In the genomic region with DNA sequence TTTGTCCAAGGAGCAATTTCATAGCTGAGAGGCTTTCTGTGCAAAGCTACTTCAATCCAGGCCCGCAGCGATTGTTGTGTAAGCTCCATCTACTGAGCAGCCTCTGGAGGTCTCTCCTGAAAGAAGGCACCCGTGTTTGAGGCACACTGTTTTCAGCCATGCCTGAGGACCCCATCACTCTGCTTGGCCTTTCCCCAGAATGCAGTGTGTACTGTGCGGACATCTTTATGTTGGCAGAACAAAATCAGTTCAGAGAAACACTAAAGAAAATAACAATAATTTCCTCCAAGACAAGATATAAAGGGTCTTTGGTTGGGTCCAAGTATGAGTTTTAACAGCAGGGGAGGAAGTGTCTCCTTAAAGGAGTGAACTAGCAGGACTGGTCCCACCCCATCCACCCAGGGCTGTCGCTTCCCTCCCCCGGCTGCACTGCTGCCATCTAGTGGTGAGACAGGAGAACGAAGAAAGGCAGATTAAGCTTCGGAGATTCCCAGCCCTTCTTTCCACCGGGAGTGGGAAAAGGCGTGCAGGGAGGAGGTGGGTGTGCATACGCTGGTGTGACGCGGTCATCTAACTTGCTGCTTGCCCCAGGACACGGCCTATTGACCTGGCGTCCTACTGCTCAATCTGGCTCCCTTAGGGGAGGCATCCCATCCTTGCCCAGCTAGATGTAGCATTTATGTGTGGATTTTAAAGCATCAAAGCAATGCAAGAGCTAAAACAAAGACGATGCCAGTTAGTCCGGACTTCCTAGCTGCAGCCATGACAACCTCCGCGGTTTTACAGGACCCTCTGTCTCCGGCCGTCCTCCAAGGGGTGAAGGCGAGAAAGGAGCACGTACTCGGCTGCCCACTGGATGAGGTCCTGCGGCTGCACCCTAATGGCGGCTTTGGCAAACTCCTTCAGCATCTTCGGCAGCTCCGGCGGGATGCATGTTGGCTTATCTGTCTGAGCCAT, we compare ENCODE assay signal across 9 cellular contexts. TPM values are rescaled to one million over a fixed set of nuclear protein-coding genes. Genes with fewer than 3 reads are reported as not detected.
A peak's percentile ranks its signal among the peaks of the same experiment; 100 is the strongest.
DNase-seq lines count a peak whose midpoint lies in the region; ATAC-seq and TF ChIP-seq lines count a peak whose summit lies in the region.
"Not testable (repeated sequence)": the region's sequence is repeated elsewhere in the genome, so short reads cannot be mapped to it uniquely, and the experiment has no call there.
"Had no signal": no experiment of that assay in that cellular context is flagged by ENCODE, and none has a peak within 500 bp of the region (broad histone marks: within the 10 kb centered on the region; RNA-seq: fewer than 3 reads in every experiment).

No MANE protein-coding gene starts in this region.

- not testable (repeated sequence) for H3K9me3 ChIP-seq in BLaER1; GM23248 (ENCODE audit: low read depth); ascending aorta; gastroesophageal sphincter; mesodermal cell (ENCODE audit: control insufficient read depth, low read length)

- peak overlapping the region; percentile 95 for H2AFZ ChIP-seq in GM23248

- H3K79me2 ChIP-seq in GM23248 (ENCODE audit: insufficient read depth) = not testable (repeated sequence)

- not testable (repeated sequence) for H3K27ac ChIP-seq in BLaER1; GM23248; mesodermal cell (ENCODE audit: low read depth, low read length, severe bottlenecking)
- H3K27ac ChIP-seq in ascending aorta = peak overlapping the region; percentile 36 to 49
- peak overlapping the region in 1 of 4 donors; percentile 37 for H3K27ac ChIP-seq in gastroesophageal sphincter

- not testable (repeated sequence) for TF ChIP-seq EP300 in gastroesophageal sphincter (IDR thresholded peaks at IDR 0.05)

- not testable (repeated sequence) for H3K4me1 ChIP-seq in BLaER1; ascending aorta; gastroesophageal sphincter; mesodermal cell (ENCODE audit: control insufficient read depth, insufficient read depth, low read length, poor library complexity, severe bottlenecking)
- H3K4me1 ChIP-seq in GM23248 (ENCODE audit: insufficient read depth) = peaks cover 13% of the 10 kb centered on the region

- ATAC-seq in SK-N-SH treated with all-trans-retinoic acid at 6 μM for 48 hours (peak; percentile 98), gastroesophageal sphincter (peak; percentile 91)

- TF ChIP-seq CTCF in ascending aorta (IDR thresholded peaks at IDR 0.05) (peak; percentile 65 to 75 (median 68)), gastroesophageal sphincter (IDR thresholded peaks at IDR 0.05) (peak; percentile 49 to 80 (median 70))

- H3K27me3 ChIP-seq in BLaER1, ascending aorta, gastroesophageal sphincter: not testable (repeated sequence)
- H3K27me3 ChIP-seq in GM23248 (replicated peaks; ENCODE audit: insufficient read depth) = peaks cover 23% of the 10 kb centered on the region; the same call in 1 of the 2 replicates

- H4K20me1 ChIP-seq in BLaER1; GM23248 (ENCODE audit: insufficient read depth): not testable (repeated sequence)

- 14% methylated on average over 27 of the region's 29 CpGs for WGBS in GM23248 (ENCODE audit: low coverage in 1 of 2, low lambda C conversion rate in 2 of 2, missing lambda C conversion rate in 2 of 2), 2 experiments
- WGBS in gastroesophageal sphincter (ENCODE audit: low coverage in 1 of 2), 2 donors = 7% methylated on average over 12 of the region's 29 CpGs; no CpG with 5 or more reads in 1 of the 2 donors
- WGBS in mesodermal cell (ENCODE audit: insufficient coverage in 2 of 2), 2 experiments = 35 to 42% methylated on average over 10 to 14 of the region's 29 CpGs

- DNase-seq in GM23248 (peak; percentile 56), NCI-H1694 (lab: John Stamatoyannopoulos, UW) (peak; percentile 50), ascending aorta (ENCODE audit: low spot score in 2 of 2) (peak in 1 of 2 donors; percentile 67)
- peak; percentile 9 to 22 for DNase-seq in stimulated activated CD4-positive, alpha-beta T cell treated with anti-CD3 and anti-CD28 coated beads, Interleukin-2, amount 100 ng/mL, for 24 hours

- in situ Hi-C loops in GM23248 (cut with MboI) = not testable (repeated sequence)

- intact Hi-C loops in ascending aorta (cut with DNase I) = loop anchor here (5.0 to 10.0 kb wide), 2 partner anchors 243 to 335 kb away; no protein-coding TSS in a partner anchor

- not testable (repeated sequence) for H3K36me3 ChIP-seq in BLaER1; GM23248 (ENCODE audit: low read depth); ascending aorta; gastroesophageal sphincter; mesodermal cell (ENCODE audit: control insufficient read depth, insufficient read depth, low read length)

- H3K9ac ChIP-seq in BLaER1 = not testable (repeated sequence)
- H3K9ac ChIP-seq in GM23248 = peak overlapping the region; percentile 55

- H3K4me2 ChIP-seq in BLaER1 = peak overlapping the region; percentile 51
- H3K4me2 ChIP-seq in GM23248 (ENCODE audit: unreplicated experiment) = peak overlapping the region; percentile 88

- not testable (repeated sequence) for H3K4me3 ChIP-seq in BLaER1
- H3K4me3 ChIP-seq in GM23248 = peak overlapping the region; percentile 76
- H3K4me3 ChIP-seq in ascending aorta = peak overlapping the region; percentile 41 to 66
- H3K4me3 ChIP-seq in gastroesophageal sphincter = peak overlapping the region; percentile 2 to 41
- peak overlapping the region; percentile 16 for H3K4me3 ChIP-seq in mesodermal cell (ENCODE audit: extremely low read depth, insufficient read depth, low read length, poor library complexity, severe bottlenecking)

- not testable (repeated sequence) for TF ChIP-seq POLR2A in gastroesophageal sphincter (IDR thresholded peaks at IDR 0.05)

- H3K9me2 ChIP-seq in GM23248 (ENCODE audit: insufficient read depth) = not testable (repeated sequence)

- H3F3A ChIP-seq in GM23248 (ENCODE audit: insufficient read depth) = not testable (repeated sequence)

RNA-seq across cellular contexts. Expression of gene ROPN1, which starts 12.1 kb away (rescaled TPM):
- not detected in 2 replicates for total RNA-seq in GM23248 (2014; rRNA removed; shearing (Covaris generic))
- not detected in 2 replicates for polyA plus RNA-seq in GM23248 (2016; fragmentation: Nextera tagmentation; extraction: Ambion mirVana)
- total RNA-seq in ascending aorta (not detected), gastroesophageal sphincter (under 1 TPM in 1 of 4 donors, not detected in 3; 0.93 TPM)
- not detected for polyA plus RNA-seq in mesodermal cell (2013, experiment 1 of 2)
- not detected for polyA plus RNA-seq in mesodermal cell (2013, experiment 2 of 2)
- total RNA-seq: mucosa of gallbladder had no signal

RNA-seq across cellular contexts. Expression of gene CCDC14, which starts 18.8 kb away (rescaled TPM):
- total RNA-seq in GM23248 (2014; rRNA removed; shearing (Covaris generic)) = 39.0 and 49.3 TPM in 2 replicates
- polyA plus RNA-seq in GM23248 (2016; fragmentation: Nextera tagmentation; extraction: Ambion mirVana) = 18.2 and 23.2 TPM in 2 replicates
- 6.5 TPM for total RNA-seq in ascending aorta
- 10 to 100 TPM; 15.0 to 40.5 (median 21.1) TPM for total RNA-seq in gastroesophageal sphincter
- polyA plus RNA-seq in mesodermal cell (2013, experiment 1 of 2) = 73.5 TPM
- polyA plus RNA-seq in mesodermal cell (2013, experiment 2 of 2) = 66.6 TPM

RNA-seq across cellular contexts. Expression of gene KALRN, which starts 53.4 kb away (rescaled TPM):
- total RNA-seq in GM23248 (2014; rRNA removed; shearing (Covaris generic)) = 4.0 and 16.1 TPM in 2 replicates
- 0.98 and 1.4 TPM in 2 replicates for polyA plus RNA-seq in GM23248 (2016; fragmentation: Nextera tagmentation; extraction: Ambion mirVana)
- 292 TPM for total RNA-seq in ascending aorta
- total RNA-seq in gastroesophageal sphincter = 10 to 100 TPM; 31.2 to 65.2 (median 63.8) TPM
- polyA plus RNA-seq in mesodermal cell (2013, experiment 1 of 2) = 37.4 TPM
- 31.0 TPM for polyA plus RNA-seq in mesodermal cell (2013, experiment 2 of 2)
